In genomic region chrX:52568146-52568545, GRCh38 we compare ENCODE assay signal across 19 cellular contexts. TPM values are rescaled to one million over a fixed set of nuclear protein-coding genes. Genes with fewer than 3 reads are reported as not detected.
"Had no signal": no experiment of that assay in that cellular context is flagged by ENCODE, and none has a peak within 500 bp of the region (broad histone marks: within the 10 kb centered on the region; RNA-seq: fewer than 3 reads in every experiment).

No MANE protein-coding gene starts in this region.

RNA-seq across cellular contexts. Expression of gene XAGE1B, which starts 51.3 kb away (rescaled TPM):
- total RNA-seq: chondrocyte, colonic mucosa, dermis microvascular lymphatic vessel endothelial cell, endodermal cell, esophagus mucosa, esophagus squamous epithelium, gastrocnemius medialis, glomerular endothelial cell, heart right ventricle, kidney epithelial cell, left cardiac atrium, left lobe of liver, left ventricle myocardium inferior, liver, mammary epithelial cell, mucosa of descending colon, myocyte had no signal
- polyA plus RNA-seq: heart right ventricle, immature natural killer cell, keratinocyte, liver, mammary epithelial cell had no signal
